19 cellular contexts compared by ENCODE assay signal in the genomic region with DNA sequence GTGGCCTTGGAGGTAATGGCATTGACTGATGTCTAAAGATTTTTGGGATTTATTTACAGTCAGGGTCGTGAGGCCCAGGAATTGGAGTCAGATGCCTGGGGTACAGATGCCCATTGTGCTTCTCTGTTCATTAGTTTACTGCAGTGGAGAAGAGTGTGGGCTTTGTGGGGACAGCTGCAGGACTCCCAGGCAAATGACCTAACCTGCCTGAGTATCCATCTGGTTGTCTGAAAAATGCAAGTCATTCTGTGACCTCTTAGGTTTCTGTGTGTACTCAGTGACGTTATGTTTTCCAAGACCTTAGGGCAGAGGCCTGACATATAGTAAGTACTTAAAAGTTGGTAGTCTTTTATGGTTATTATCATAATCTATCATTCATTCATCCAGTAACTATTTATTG.
A peak's percentile ranks its signal among the peaks of the same experiment; 100 is the strongest.
DNase-seq lines count a peak whose midpoint lies in the region; ATAC-seq, FAIRE-seq and TF ChIP-seq lines count a peak whose summit lies in the region.
"Had no signal": no experiment of that assay in that cellular context is flagged by ENCODE, and none has a peak within 500 bp of the region (broad histone marks: within the 10 kb centered on the region; RNA-seq: fewer than 3 reads in every experiment).

No MANE protein-coding gene starts in this region.

- no peak overlapping the region for H3K4me3 Mint-ChIP-seq in H9
- H3K4me3 Mint-ChIP-seq: activated naive CD8-positive, alpha-beta T cell treated with anti-CD3 and anti-CD28 coated beads for 36 hours; natural killer cell; T-helper 17 cell; WTC11 had no signal

- no peak overlapping the region for H4K5ac ChIP-seq in H9 (ENCODE audit: insufficient read length, low read depth, low read length)

- H3K23ac ChIP-seq in H9 (ENCODE audit: insufficient read length, low read depth, low read length), result no peak overlapping the region

- no peak overlapping the region for H2BK20ac ChIP-seq in H9 (ENCODE audit: low read depth, low read length, poor library complexity, severe bottlenecking)

- peak overlapping the region; percentile 21 to 79 (median 62); a peak in 3 of 7 replicates for H3K27ac Mint-ChIP-seq in H9
- H3K27ac Mint-ChIP-seq: activated naive CD8-positive, alpha-beta T cell treated with anti-CD3 and anti-CD28 coated beads for 36 hours; natural killer cell; T-helper 17 cell; WTC11 had no signal

- H2BK15ac ChIP-seq in H9 (ENCODE audit: low read depth, low read length), result no peak overlapping the region

- H3K36me3 ChIP-seq in small intestine (ENCODE audit: control insufficient read depth in 2 of 2, insufficient read depth in 2 of 2, low read length in 2 of 2), result peaks cover 0 to 2% of the 10 kb centered on the region in 2 donors
- H3K36me3 ChIP-seq: thoracic aorta had no signal

- H3K9me3 ChIP-seq in H9 (ENCODE audit: control insufficient read depth, low read depth, low read length) (no peaks in the 10 kb centered on the region), small intestine (ENCODE audit: control insufficient read depth, low read depth) (no peaks in the 10 kb centered on the region)
- H3K9me3 ChIP-seq: prostate gland, spleen, thoracic aorta had no signal

- no peak overlapping the region for H3K4me3 ChIP-seq in small intestine (ENCODE audit: low read depth in 1 of 2, low read length in 2 of 2)
- H3K4me3 ChIP-seq: prostate gland, spleen, thoracic aorta had no signal

- no peak overlapping the region for H4K8ac ChIP-seq in H9 (replicated peaks; ENCODE audit: insufficient read length, low read depth, low read length)

- no peak overlapping the region for H2AK5ac ChIP-seq in H9 (ENCODE audit: insufficient read length, low read length)

- peaks cover 8% of the 10 kb centered on the region; the same call in 1 of the 2 replicates for H3K4me1 ChIP-seq in H9 (ENCODE audit: insufficient read depth, low read length)
- peaks cover 3 to 7% of the 10 kb centered on the region in 2 donors for H3K4me1 ChIP-seq in small intestine (ENCODE audit: control insufficient read depth in 2 of 2, insufficient read depth in 1 of 2, low read depth in 1 of 2, low read length in 1 of 2)
- H3K4me1 ChIP-seq: prostate gland had no signal

- H4K20me1 ChIP-seq in H9 (ENCODE audit: control insufficient read depth, insufficient read depth, insufficient read length), result no peaks in the 10 kb centered on the region

- no peak overlapping the region for H3K14ac ChIP-seq in H9 (ENCODE audit: insufficient read depth, low read length)

- no peak overlapping the region for H2AFZ ChIP-seq in H9 (ENCODE audit: low read length)

- no peaks in the 10 kb centered on the region for H3K9me3 Mint-ChIP-seq in H9
- H3K9me3 Mint-ChIP-seq: activated naive CD8-positive, alpha-beta T cell treated with anti-CD3 and anti-CD28 coated beads for 36 hours; natural killer cell; WTC11 had no signal

- H3K4me1 Mint-ChIP-seq in H9, result peaks cover 26 to 35% of the 10 kb centered on the region in 2 experiments

- no peak overlapping the region for H3K4ac ChIP-seq in H9 (ENCODE audit: low read depth, low read length)

- no peak overlapping the region for H3K4me2 ChIP-seq in H9 (ENCODE audit: insufficient read depth, insufficient read length, low read length)

- H2BK120ac ChIP-seq in H9 (ENCODE audit: low read depth, low read length, poor library complexity, severe bottlenecking), result no peak overlapping the region

- no peaks in the 10 kb centered on the region for H3K27me3 Mint-ChIP-seq in H9 (ENCODE audit: low read depth)
- H3K27me3 Mint-ChIP-seq: activated naive CD8-positive, alpha-beta T cell treated with anti-CD3 and anti-CD28 coated beads for 36 hours; T-helper 17 cell had no signal

- DNase-seq in H9 (no peak), left lobe of liver (ENCODE audit: low spot score) (no peak), substantia nigra (lab: John Stamatoyannopoulos, UW) (peak in 8 of 49 donors; percentile 14 to 53 (median 36)), GM19238 (ENCODE audit: insufficient read length, low spot score) (no peak), small intestine (no peak), NCI-H1417 (lab: John Stamatoyannopoulos, UW) (no peak)
- DNase-seq: activated naive CD8-positive, alpha-beta T cell treated with anti-CD3 and anti-CD28 coated beads for 36 hours; natural killer cell; NCI-H2029; NCI-H446; spleen; stimulated activated CD8-positive, alpha-beta memory T cell treated with anti-CD3 and anti-CD28 coated beads, Interleukin-4, amount 100 ng/mL, for 48 hours; T-helper 17 cell had no signal

- WGBS in H9 (ENCODE audit: extremely low coverage, insufficient read length, low lambda C conversion rate), result no CpG with 5 or more reads among the region's 2 CpGs
- WGBS in small intestine, 3 donors, result 38 to 60% (median 45%) methylated on average over 2 of the region's 2 CpGs

- peak; percentile 49 for ATAC-seq in left lobe of liver
- ATAC-seq in GM21367 (IDR thresholded peaks at IDR 0.05; ENCODE audit: unreplicated experiment), result no peak
- ATAC-seq: T-helper 17 cell, WTC11 had no signal

- H3K27ac ChIP-seq in H9 (ENCODE audit: insufficient read length, low read depth, low read length) (no peak overlapping the region), angular gyrus (ENCODE audit: low read depth, low read length) (peak overlapping the region; percentile 69), substantia nigra (ENCODE audit: low read depth, low read length, poor library complexity, severe bottlenecking) (peak overlapping the region; percentile 74), small intestine (ENCODE audit: low read depth in 1 of 2, low read length in 1 of 2) (no peak overlapping the region)
- H3K27ac ChIP-seq: prostate gland, thoracic aorta had no signal

- H2BK12ac ChIP-seq in H9 (ENCODE audit: insufficient read length, low read depth, low read length), result no peak overlapping the region

- H3K9ac ChIP-seq in H9 (ENCODE audit: extremely low read depth, insufficient read length, low read length), result no peak overlapping the region

- H3K18ac ChIP-seq in H9 (ENCODE audit: insufficient read length, low read depth, low read length), result no peak overlapping the region

- H3K79me2 ChIP-seq in H9 (ENCODE audit: insufficient read depth, low read length), result peaks cover 4% of the 10 kb centered on the region; the same call in 1 of the 2 replicates

- no peaks in the 10 kb centered on the region; a peak in 1 of 7 replicates for H3K36me3 Mint-ChIP-seq in H9 (ENCODE audit: insufficient read depth in 1 of 3, low read depth in 3 of 3)
- H3K36me3 Mint-ChIP-seq: activated naive CD8-positive, alpha-beta T cell treated with anti-CD3 and anti-CD28 coated beads for 36 hours; natural killer cell had no signal

- H2BK5ac ChIP-seq in H9 (ENCODE audit: insufficient read length, low read length), result no peak overlapping the region

- H3T11ph ChIP-seq in H9 (ENCODE audit: low read length), result no peak overlapping the region

- no peak for FAIRE-seq in small intestine (lab: Jason Lieb, UNC)
- FAIRE-seq: H1 had no signal

- H3K79me1 ChIP-seq in H9 (ENCODE audit: insufficient read depth, low read depth, low read length, poor library complexity, severe bottlenecking), result no peaks in the 10 kb centered on the region

- H3K27me3 ChIP-seq in H9 (ENCODE audit: insufficient read depth, low read length) (no peaks in the 10 kb centered on the region), small intestine (ENCODE audit: control insufficient read depth in 2 of 2, insufficient read depth in 2 of 2, low read length in 2 of 2) (no peaks in the 10 kb centered on the region)
- H3K27me3 ChIP-seq: spleen had no signal

- no peak overlapping the region for H4K91ac ChIP-seq in H9 (ENCODE audit: insufficient read length, low read depth, low read length)

- no peaks in the 10 kb centered on the region for H3K23me2 ChIP-seq in H9 (ENCODE audit: insufficient read length, low read depth, low read length, poor library complexity, severe bottlenecking)

- no peak overlapping the region for H3K56ac ChIP-seq in H9 (ENCODE audit: insufficient read length, low read depth, low read length)

- TF ChIP-seq CTCF in H9 (conservative IDR thresholded peaks at IDR 0.05), result no peak

Comparison
In these comparisons a context has a peak if more than half of its experiments do, and no peak if none do; other contexts are left out.
1. H3K27ac ChIP-seq: peak in angular gyrus (single experiment) and substantia nigra (single experiment); none in H9 (single experiment) and small intestine (0 of 2).